Comparison of ENCODE assay signal across 18 cellular contexts in genomic region chr5:133694181-133694831, GRCh38.
A peak's percentile ranks its signal among the peaks of the same experiment; 100 is the strongest.
DNase-seq lines count a peak whose midpoint lies in the region; ATAC-seq, FAIRE-seq and TF ChIP-seq lines count a peak whose summit lies in the region.
"Had no signal": no experiment of that assay in that cellular context is flagged by ENCODE, and none has a peak within 500 bp of the region (broad histone marks: within the 10 kb centered on the region; RNA-seq: fewer than 3 reads in every experiment).

No MANE protein-coding gene starts in this region.

- H3K36me3 Mint-ChIP-seq in CD8-positive, alpha-beta T cell, result no peaks in the 10 kb centered on the region

- peaks cover 18% of the 10 kb centered on the region for H3K27me3 Mint-ChIP-seq in CD8-positive, alpha-beta T cell (ENCODE audit: low read depth)

- H3K4me1 Mint-ChIP-seq in CD8-positive, alpha-beta T cell (ENCODE audit: low read depth), result peaks cover 9% of the 10 kb centered on the region

- BruUV-seq in GM12878 (replicated peaks; lab: Mats Ljungman, UMichigan), result no TSS peak

- H3K4me2 ChIP-seq in DND-41 (ENCODE audit: insufficient read depth, low read length) (no peak overlapping the region), GM12878 (ENCODE audit: control insufficient read depth, insufficient read depth) (no peak overlapping the region)
- H3K4me2 ChIP-seq: A549 had no signal

- DNase-seq in DND-41, result peak; percentile 68
- peak; percentile 20 for DNase-seq in Jurkat, Clone E6-1 (ENCODE audit: low read depth, low spot score)
- peak; percentile 23 for DNase-seq in GM12878 (ENCODE audit: low read depth, low spot score)
- DNase-seq in sigmoid colon, result peak; percentile 43
- DNase-seq in activated CD4-positive, CD25-positive, alpha-beta regulatory T cell treated with anti-CD3 and anti-CD28 coated beads, Interleukin-2, amount 50 U/mL, for 72 hours, result no peak
- DNase-seq in CD8-positive, alpha-beta T cell, result no peak
- DNase-seq: DMS79 treated with DMSO at 0.1 percent for 48 hours, H7, IMR-90, NCI-H187, NCI-H526 treated with DMSO at 0.1 percent for 48 hours, SIG-M5 had no signal

- peaks cover 15% of the 10 kb centered on the region for H3K4me1 ChIP-seq in DND-41 (ENCODE audit: insufficient read depth, low read length)
- peaks cover 16% of the 10 kb centered on the region for H3K4me1 ChIP-seq in GM12878 (ENCODE audit: control insufficient read depth, insufficient read depth, low read length)
- no peaks in the 10 kb centered on the region for H3K4me1 ChIP-seq in sigmoid colon
- no peaks in the 10 kb centered on the region for H3K4me1 ChIP-seq in CD8-positive, alpha-beta T cell (ENCODE audit: insufficient read depth, low read length)

- SMC1A ChIA-PET in GM12878 (lab: Charles Lee; ENCODE audit: uncharacterized antibody, unreplicated experiment), result interaction anchor here (0.7 kb wide), 1 partner anchor 48 kb away, joined by 3 read pairs; no protein-coding TSS in a partner anchor

- H3K27me3 ChIP-seq in DND-41 (ENCODE audit: insufficient read depth, low read length, poor library complexity) (peaks cover 9% of the 10 kb centered on the region), GM12878 (replicated peaks in 1 of 2; ENCODE audit: control insufficient read depth in 2 of 2, insufficient read depth in 2 of 2, low read length in 1 of 2) (0 out of 4 replicates have a peak, but pooled peaks cover 0 to 3% of the 10 kb centered on the region in 2 experiments), sigmoid colon (peaks cover 0 to 20% (median 0%) of the 10 kb centered on the region in 3 donors)
- no peaks in the 10 kb centered on the region for H3K27me3 ChIP-seq in CD8-positive, alpha-beta T cell (ENCODE audit: insufficient read depth, low read length)
- H3K27me3 ChIP-seq: BLaER1 treated with 17β-estradiol and CSF1 and Interleukin-3, amounts not matched to agents 10 nM and 100 nM had no signal

- no peak for TF ChIP-seq POLR2A in GM12878 (IDR thresholded peaks at IDR 0.05; ENCODE audit: low read depth, low read length)
- no peak for TF ChIP-seq POLR2A in sigmoid colon (IDR thresholded peaks at IDR 0.05)

- CTCF ChIA-PET in GM12878 (lab: Yijun Ruan, JAX), result interaction anchor here (1.3 to 1.5 kb wide), 2 partner anchors 61 to 175 kb away, joined by 3 read pairs; no protein-coding TSS in a partner anchor
- CTCF ChIA-PET in CD8-positive, alpha-beta T cell (lab: Charles Lee), result no interaction called here

- TF ChIP-seq RAD21 in GM12878 (IDR thresholded peaks at IDR 0.05; ENCODE audit: insufficient read depth, low read depth, low read length), result no peak

- intact Hi-C loops in GM12878 (cut with micrococcal nuclease; ENCODE audit: unreplicated experiment), result no loop called here
- intact Hi-C loops in sigmoid colon (cut with DNase I), result no loop called here
- intact Hi-C loops in CD8-positive, alpha-beta T cell (cut with DNase I, micrococcal nuclease), result no loop called here

- in situ Hi-C loops in GM12878 (cut with MboI), result no loop called here

- H3K9me3 Mint-ChIP-seq in CD8-positive, alpha-beta T cell, result no peaks in the 10 kb centered on the region

- H3K9ac ChIP-seq in DND-41 (ENCODE audit: low read depth, low read length) (no peak overlapping the region), GM12878 (ENCODE audit: control insufficient read depth, insufficient read depth, low read length) (no peak overlapping the region)
- H3K9ac ChIP-seq: BLaER1 treated with 17β-estradiol and CSF1 and Interleukin-3, amounts not matched to agents 10 nM and 100 nM had no signal

- no peak for TF ChIP-seq EP300 in GM12878 (IDR thresholded peaks at IDR 0.05; ENCODE audit: borderline replicate concordance in 1 of 2, control insufficient read depth in 1 of 2, low read depth in 2 of 2, low read length in 2 of 2)
- TF ChIP-seq EP300 in sigmoid colon (IDR thresholded peaks at IDR 0.05), result no peak

- H2AFZ ChIP-seq in DND-41 (ENCODE audit: low read depth, low read length), result no peak overlapping the region
- no peak overlapping the region for H2AFZ ChIP-seq in GM12878 (ENCODE audit: control insufficient read depth, low read depth, low read length)

- peak; percentile 95 for ATAC-seq in DND-41 (ENCODE audit: insufficient read depth, low read depth)
- ATAC-seq in GM12878, result peak; percentile 30
- no peak for ATAC-seq in HG03442 (IDR thresholded peaks at IDR 0.05; ENCODE audit: unreplicated experiment)
- ATAC-seq in CD8-positive, alpha-beta T cell, result no peak
- no peak for ATAC-seq in HG03521 (IDR thresholded peaks at IDR 0.05; ENCODE audit: unreplicated experiment)
- ATAC-seq: A549 had no signal

- RAD21 ChIA-PET in GM12878 (lab: Charles Lee; ENCODE audit: unreplicated experiment), result no interaction called here

- no peaks in the 10 kb centered on the region for H3K36me3 ChIP-seq in DND-41 (ENCODE audit: insufficient read depth, low read length)
- H3K36me3 ChIP-seq in GM12878 (ENCODE audit: control insufficient read depth in 2 of 2, insufficient read depth in 2 of 2, low read length in 1 of 2), result no peaks in the 10 kb centered on the region
- no peaks in the 10 kb centered on the region for H3K36me3 ChIP-seq in sigmoid colon
- H3K36me3 ChIP-seq in CD8-positive, alpha-beta T cell (ENCODE audit: insufficient read depth, low read length), result no peaks in the 10 kb centered on the region
- H3K36me3 ChIP-seq: BLaER1 treated with 17β-estradiol and CSF1 and Interleukin-3, amounts not matched to agents 10 nM and 100 nM had no signal

- H3K79me2 ChIP-seq in DND-41 (ENCODE audit: insufficient read depth, low read length) (no peaks in the 10 kb centered on the region), GM12878 (ENCODE audit: control insufficient read depth, insufficient read depth, low read length) (no peaks in the 10 kb centered on the region)

- POLR2A ChIA-PET in GM12878 (lab: Charles Lee), result no interaction called here
- POLR2A ChIA-PET in CD8-positive, alpha-beta T cell (lab: Charles Lee), result no interaction called here

- H4K20me1 ChIP-seq in DND-41 (ENCODE audit: insufficient read depth, low read length), result no peaks in the 10 kb centered on the region
- no peaks in the 10 kb centered on the region for H4K20me1 ChIP-seq in GM12878 (ENCODE audit: control insufficient read depth, insufficient read depth)
- H4K20me1 ChIP-seq: BLaER1 treated with 17β-estradiol and CSF1 and Interleukin-3, amounts not matched to agents 10 nM and 100 nM had no signal

- WGBS in GM12878 (ENCODE audit: insufficient coverage, insufficient replicate concordance, low lambda C conversion rate, missing lambda C conversion rate), result 29% methylated on average over 6 of the region's 6 CpGs
- 81 to 83% methylated on average over 6 of the region's 6 CpGs for WGBS in sigmoid colon, 2 donors

- H3K4me3 ChIP-seq in DND-41 (ENCODE audit: low read depth in 1 of 2, low read length in 2 of 2) (no peak overlapping the region), GM12878 (no peak overlapping the region), sigmoid colon (no peak overlapping the region)
- H3K4me3 ChIP-seq in Jurkat, Clone E6-1 (ENCODE audit: low read length), result no peak overlapping the region
- H3K4me3 ChIP-seq in CD8-positive, alpha-beta T cell (ENCODE audit: low read depth, low read length), result no peak overlapping the region
- H3K4me3 ChIP-seq: A549; BLaER1 treated with 17β-estradiol and CSF1 and Interleukin-3, amounts not matched to agents 10 nM and 100 nM had no signal

- no peak overlapping the region for H3K27ac ChIP-seq in DND-41 (ENCODE audit: low read length)
- H3K27ac ChIP-seq in GM12878 (ENCODE audit: control insufficient read depth, insufficient read depth), result no peak overlapping the region
- H3K27ac ChIP-seq in sigmoid colon, result no peak overlapping the region
- H3K27ac ChIP-seq in CD8-positive, alpha-beta T cell (ENCODE audit: low read depth, low read length), result no peak overlapping the region
- H3K27ac ChIP-seq: BLaER1 treated with 17β-estradiol and CSF1 and Interleukin-3, amounts not matched to agents 10 nM and 100 nM had no signal

- no peak for FAIRE-seq in GM12878 (lab: Jason Lieb, UNC)
- FAIRE-seq: A549, G401.6, GM19239 had no signal

- H3K4me3 Mint-ChIP-seq in CD8-positive, alpha-beta T cell, result no peak overlapping the region

- H3K9me3 ChIP-seq in DND-41 (ENCODE audit: insufficient read depth, low read length, severe bottlenecking) (no peaks in the 10 kb centered on the region), GM12878 (replicated peaks; ENCODE audit: control insufficient read depth, insufficient read depth, low read length) (no peaks in the 10 kb centered on the region), sigmoid colon (no peaks in the 10 kb centered on the region)
- no peaks in the 10 kb centered on the region for H3K9me3 ChIP-seq in CD8-positive, alpha-beta T cell (ENCODE audit: low read length)
- H3K9me3 ChIP-seq: A549; BLaER1 treated with 17β-estradiol and CSF1 and Interleukin-3, amounts not matched to agents 10 nM and 100 nM had no signal

- H3K27ac Mint-ChIP-seq in CD8-positive, alpha-beta T cell, result no peak overlapping the region

- TF ChIP-seq CTCF in DND-41 (IDR thresholded peaks at IDR 0.05; ENCODE audit: borderline replicate concordance, extremely low read depth, low read length, poor library complexity, severe bottlenecking) (no peak), GM12878 (IDR thresholded peaks at IDR 0.05 in 2 of 3, conservative IDR thresholded peaks at IDR 0.05 in 1 of 3; ENCODE audit: control insufficient read depth in 2 of 3, extremely low read depth in 1 of 3, insufficient read depth in 1 of 3, low read depth in 3 of 3, low read length in 3 of 3) (no peak), sigmoid colon (IDR thresholded peaks at IDR 0.05) (no peak)
- no peak for TF ChIP-seq CTCF in CD8-positive, alpha-beta T cell (IDR thresholded peaks at IDR 0.05)

TF ChIP-seq in GM12878, 131 proteins besides CTCF, POLR2A, EP300 and RAD21:
- TF ChIP-seq GATAD2B (conservative IDR thresholded peaks at IDR 0.05; ENCODE audit: low read depth) (no peak), RUNX3 (IDR thresholded peaks at IDR 0.05; ENCODE audit: low read length) (peak; percentile 28; the same call in 1 of the 2 replicates)

Comparison
In these comparisons a context has a peak if more than half of its experiments do, and no peak if none do; other contexts are left out.
1. ATAC-seq: peak in DND-41 (single experiment) and GM12878 (single experiment); none in HG03442 (single experiment), CD8-positive, alpha-beta T cell (single experiment) and HG03521 (single experiment).
2. DNase-seq: peak in DND-41 (single experiment), Jurkat, Clone E6-1 (single experiment), GM12878 (single experiment) and sigmoid colon (single experiment); none in activated CD4-positive, CD25-positive, alpha-beta regulatory T cell treated with anti-CD3 and anti-CD28 coated beads, Interleukin-2, amount 50 U/mL, for 72 hours (single experiment) and CD8-positive, alpha-beta T cell (0 of 7).